ENCODE assay signal across 11 cellular contexts in the genomic region with DNA sequence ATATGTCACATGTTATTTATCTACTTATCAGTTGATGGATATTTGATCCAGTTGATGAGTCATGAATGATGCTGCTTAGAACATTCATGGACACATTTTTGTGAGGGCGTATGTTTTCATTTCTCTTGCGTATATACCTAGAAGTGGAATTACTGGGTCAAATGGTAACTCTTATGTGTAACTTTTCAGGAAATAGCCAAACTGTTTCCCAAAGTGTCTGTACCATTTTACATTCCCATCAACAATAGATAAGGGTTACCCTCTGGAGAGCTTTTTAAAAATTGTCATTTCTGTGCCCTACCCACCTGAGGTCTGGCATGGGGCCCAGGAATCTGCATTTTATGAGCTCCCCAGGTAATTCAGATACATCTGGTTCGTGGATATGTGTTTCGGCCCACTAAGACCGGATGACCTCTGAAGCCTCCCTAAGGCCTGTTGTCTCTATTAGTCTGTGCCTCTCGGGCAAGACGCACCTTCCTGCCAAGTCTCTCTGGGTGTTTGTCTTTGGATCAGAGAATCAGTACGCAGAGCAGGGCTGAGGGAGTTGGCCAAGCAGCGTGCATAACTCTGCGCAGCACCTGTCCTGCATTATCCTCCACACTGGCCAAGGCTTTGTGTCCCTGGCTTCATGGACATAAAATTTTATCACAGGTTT.
DNase-seq lines count a peak whose midpoint lies in the region; ATAC-seq and TF ChIP-seq lines count a peak whose summit lies in the region.
"Had no signal": no experiment of that assay in that cellular context is flagged by ENCODE, and none has a peak within 500 bp of the region (broad histone marks: within the 10 kb centered on the region; RNA-seq: fewer than 3 reads in every experiment).

No MANE protein-coding gene starts in this region.

- no peak for TF ChIP-seq EP300 in Ishikawa (IDR thresholded peaks at IDR 0.05; ENCODE audit: borderline replicate concordance)

- DNase-seq in T47D (ENCODE audit: low read depth in 1 of 2, low spot score in 1 of 2) = peak; percentile 17 to 73
- DNase-seq in kidney epithelial cell (ENCODE audit: low read depth) = peak; percentile 58
- no peak for DNase-seq in vagina (ENCODE audit: extremely low spot score in 2 of 2)
- DNase-seq in activated T-cell treated with anti-CD3 and anti-CD28 coated beads, Interleukin-2, amount 50 U/mL, for 4 hours = no peak
- no peak for DNase-seq in stimulated activated naive CD8-positive, alpha-beta T cell treated with anti-CD3 and anti-CD28 coated beads, Interleukin-15, amount 100 ng/mL, for 72 hours
- no peak for DNase-seq in NCI-H774 (lab: John Stamatoyannopoulos, UW)
- DNase-seq: NCI-H69 had no signal

- no peak for ATAC-seq in activated T-cell treated with anti-CD3 and anti-CD28 coated beads, Interleukin-2, amount 50 U/mL, for 4 hours
- no peak for ATAC-seq in stimulated activated naive CD8-positive, alpha-beta T cell treated with anti-CD3 and anti-CD28 coated beads, Interleukin-15, amount 100 ng/mL, for 72 hours
- ATAC-seq: GM23338 had no signal

- H3K4me3 ChIP-seq in kidney epithelial cell (ENCODE audit: low read depth, low read length) = no peak overlapping the region
- H3K4me3 ChIP-seq in vagina = no peak overlapping the region
- H3K4me3 ChIP-seq: GM23338 had no signal

- no peaks in the 10 kb centered on the region for H3K9me3 ChIP-seq in vagina
- H3K9me3 ChIP-seq: neutrophil had no signal

- no peaks in the 10 kb centered on the region for H3K9me3 Mint-ChIP-seq in activated T-cell treated with anti-CD3 and anti-CD28 coated beads, Interleukin-2, amount 50 U/mL, for 4 hours
- peaks cover 5 to 10% of the 10 kb centered on the region in 2 donors for H3K9me3 Mint-ChIP-seq in stimulated activated naive CD8-positive, alpha-beta T cell treated with anti-CD3 and anti-CD28 coated beads, Interleukin-15, amount 100 ng/mL, for 72 hours
- H3K9me3 Mint-ChIP-seq: GM23338; T-helper 1 cell treated with Interleukin-12 subunit alpha and Interleukin-12 subunit beta and Interleukin-4 antibody, amounts not matched to agents 30 μg/mL and 1 μg/mL, for 36 hours had no signal

- peaks cover 14% of the 10 kb centered on the region for H3K4me1 Mint-ChIP-seq in activated T-cell treated with anti-CD3 and anti-CD28 coated beads, Interleukin-2, amount 50 U/mL, for 4 hours (ENCODE audit: low read depth)
- H3K4me1 Mint-ChIP-seq in stimulated activated naive CD8-positive, alpha-beta T cell treated with anti-CD3 and anti-CD28 coated beads, Interleukin-15, amount 100 ng/mL, for 72 hours = peaks cover 12% of the 10 kb centered on the region
- H3K4me1 Mint-ChIP-seq: GM23338 had no signal

- peaks cover 24% of the 10 kb centered on the region for H3K4me1 ChIP-seq in vagina

- no peak overlapping the region for H3K27ac Mint-ChIP-seq in stimulated activated naive CD8-positive, alpha-beta T cell treated with anti-CD3 and anti-CD28 coated beads, Interleukin-15, amount 100 ng/mL, for 72 hours
- H3K27ac Mint-ChIP-seq: GM23338; T-helper 1 cell treated with Interleukin-12 subunit alpha and Interleukin-12 subunit beta and Interleukin-4 antibody, amounts not matched to agents 30 μg/mL and 1 μg/mL, for 36 hours had no signal

- no peak overlapping the region for H3K4me3 Mint-ChIP-seq in activated T-cell treated with anti-CD3 and anti-CD28 coated beads, Interleukin-2, amount 50 U/mL, for 4 hours
- no peak overlapping the region for H3K4me3 Mint-ChIP-seq in stimulated activated naive CD8-positive, alpha-beta T cell treated with anti-CD3 and anti-CD28 coated beads, Interleukin-15, amount 100 ng/mL, for 72 hours
- H3K4me3 Mint-ChIP-seq: GM23338; T-helper 1 cell treated with Interleukin-12 subunit alpha and Interleukin-12 subunit beta and Interleukin-4 antibody, amounts not matched to agents 30 μg/mL and 1 μg/mL, for 36 hours had no signal

- TF ChIP-seq RAD21 in Ishikawa (IDR thresholded peaks at IDR 0.05; ENCODE audit: low read depth) = no peak

- intact Hi-C loops in vagina (cut with DNase I) = loop anchor here (2.0 kb wide), 1 partner anchor 39 kb away; no protein-coding TSS in a partner anchor

- H3K36me3 ChIP-seq in kidney epithelial cell (ENCODE audit: control insufficient read depth, insufficient read depth, low read length) (no peaks in the 10 kb centered on the region), vagina (no peaks in the 10 kb centered on the region)
- H3K36me3 ChIP-seq: neutrophil had no signal

- H3K27me3 ChIP-seq in kidney epithelial cell (ENCODE audit: control insufficient read depth, insufficient read depth, low read length) (no peaks in the 10 kb centered on the region), vagina (no peaks in the 10 kb centered on the region)
- H3K27me3 ChIP-seq: neutrophil had no signal

- peak overlapping the region; percentile 51 for H3K27ac ChIP-seq in vagina
- H3K27ac ChIP-seq: neutrophil had no signal

- no peaks in the 10 kb centered on the region for H3K36me3 Mint-ChIP-seq in activated T-cell treated with anti-CD3 and anti-CD28 coated beads, Interleukin-2, amount 50 U/mL, for 4 hours (ENCODE audit: insufficient read depth)

- TF ChIP-seq CTCF in kidney epithelial cell (IDR thresholded peaks at IDR 0.05; ENCODE audit: insufficient read depth, low read length, poor library complexity, severe bottlenecking) (no peak), vagina (IDR thresholded peaks at IDR 0.05) (no peak)

- TF ChIP-seq POLR2A in vagina (IDR thresholded peaks at IDR 0.05) = no peak

- in situ Hi-C loops in T47D (cut with HindIII; ENCODE audit: low pct_unique_long_range_greater_than_20kb, low sequenced_read_pairs) = no loop called here

- H3K27me3 Mint-ChIP-seq in activated T-cell treated with anti-CD3 and anti-CD28 coated beads, Interleukin-2, amount 50 U/mL, for 4 hours (ENCODE audit: low read depth) = no peaks in the 10 kb centered on the region
- peaks cover 10% of the 10 kb centered on the region for H3K27me3 Mint-ChIP-seq in stimulated activated naive CD8-positive, alpha-beta T cell treated with anti-CD3 and anti-CD28 coated beads, Interleukin-15, amount 100 ng/mL, for 72 hours

TF ChIP-seq in Ishikawa, 13 proteins besides CTCF, POLR2A, EP300 and RAD21:
- TF ChIP-seq MAX (IDR thresholded peaks at IDR 0.05) (0 out of 2 replicates have a peak, but pooled peaks have one; percentile 25), FOXM1 (IDR thresholded peaks at IDR 0.05; ENCODE audit: borderline replicate concordance, low read depth) (peak; percentile 36; the same call in 1 of the 2 replicates), ZBTB7A (IDR thresholded peaks at IDR 0.05; ENCODE audit: low read depth) (no peak), NFIC (IDR thresholded peaks at IDR 0.05) (peak; percentile 59; the same call in 1 of the 2 replicates), TCF12 (IDR thresholded peaks at IDR 0.05; ENCODE audit: low read depth) (0 out of 2 replicates have a peak, but pooled peaks have one; percentile 39)
- TF ChIP-seq, protein P1, sequence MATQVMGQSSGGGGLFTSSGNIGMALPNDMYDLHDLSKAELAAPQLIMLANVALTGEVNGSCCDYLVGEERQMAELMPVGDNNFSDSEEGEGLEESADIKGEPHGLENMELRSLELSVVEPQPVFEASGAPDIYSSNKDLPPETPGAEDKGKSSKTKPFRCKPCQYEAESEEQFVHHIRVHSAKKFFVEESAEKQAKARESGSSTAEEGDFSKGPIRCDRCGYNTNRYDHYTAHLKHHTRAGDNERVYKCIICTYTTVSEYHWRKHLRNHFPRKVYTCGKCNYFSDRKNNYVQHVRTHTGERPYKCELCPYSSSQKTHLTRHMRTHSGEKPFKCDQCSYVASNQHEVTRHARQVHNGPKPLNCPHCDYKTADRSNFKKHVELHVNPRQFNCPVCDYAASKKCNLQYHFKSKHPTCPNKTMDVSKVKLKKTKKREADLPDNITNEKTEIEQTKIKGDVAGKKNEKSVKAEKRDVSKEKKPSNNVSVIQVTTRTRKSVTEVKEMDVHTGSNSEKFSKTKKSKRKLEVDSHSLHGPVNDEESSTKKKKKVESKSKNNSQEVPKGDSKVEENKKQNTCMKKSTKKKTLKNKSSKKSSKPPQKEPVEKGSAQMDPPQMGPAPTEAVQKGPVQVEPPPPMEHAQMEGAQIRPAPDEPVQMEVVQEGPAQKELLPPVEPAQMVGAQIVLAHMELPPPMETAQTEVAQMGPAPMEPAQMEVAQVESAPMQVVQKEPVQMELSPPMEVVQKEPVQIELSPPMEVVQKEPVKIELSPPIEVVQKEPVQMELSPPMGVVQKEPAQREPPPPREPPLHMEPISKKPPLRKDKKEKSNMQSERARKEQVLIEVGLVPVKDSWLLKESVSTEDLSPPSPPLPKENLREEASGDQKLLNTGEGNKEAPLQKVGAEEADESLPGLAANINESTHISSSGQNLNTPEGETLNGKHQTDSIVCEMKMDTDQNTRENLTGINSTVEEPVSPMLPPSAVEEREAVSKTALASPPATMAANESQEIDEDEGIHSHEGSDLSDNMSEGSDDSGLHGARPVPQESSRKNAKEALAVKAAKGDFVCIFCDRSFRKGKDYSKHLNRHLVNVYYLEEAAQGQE (IDR thresholded peaks at IDR 0.05; ENCODE audit: low read depth) = no peak

Comparison
In these comparisons a context has a peak if more than half of its experiments do, and no peak if none do; other contexts are left out.
1. DNase-seq: peak in T47D (2 of 2) and kidney epithelial cell (single experiment); none in vagina (0 of 2), activated T-cell treated with anti-CD3 and anti-CD28 coated beads, Interleukin-2, amount 50 U/mL, for 4 hours (single experiment), stimulated activated naive CD8-positive, alpha-beta T cell treated with anti-CD3 and anti-CD28 coated beads, Interleukin-15, amount 100 ng/mL, for 72 hours (0 of 2) and NCI-H774 (single experiment).